Comparison of ENCODE assay signal across 18 cellular contexts in genomic region chr7:36430171-36430570, GRCh38.
"Had no signal": no experiment of that assay in that cellular context is flagged by ENCODE, and none has a peak within 500 bp of the region (broad histone marks: within the 10 kb centered on the region; RNA-seq: fewer than 3 reads in every experiment).

No MANE protein-coding gene starts in this region.

- H3K9ac ChIP-seq: parathyroid adenoma had no signal

- H3K36me3 ChIP-seq: brain microvascular endothelial cell, thyroid gland had no signal

- ATAC-seq: activated naive CD4-positive, alpha-beta T cell treated with anti-CD3 and anti-CD28 coated beads, Interleukin-2, amount 50 U/mL, for 72 hours; activated T-cell treated with anti-CD3 and anti-CD28 coated beads, Interleukin-2, amount 50 U/mL, for 72 hours; left lobe of liver; stimulated activated effector memory CD8-positive, alpha-beta T cell treated with anti-CD3 and anti-CD28 coated beads, Interleukin-12 subunit alpha, Interleukin-12 subunit beta, amount 100 ng/mL, for 72 hours; T-helper 17 cell; WTC11 had no signal

- DNase-seq: activated CD4-positive, alpha-beta T cell treated with anti-CD3 and anti-CD28 coated beads for 48 hours; activated CD8-positive, alpha-beta memory T cell treated with anti-CD3 and anti-CD28 coated beads, Interleukin-2, amount 50 U/mL, for 48 hours; activated gamma-delta T cell; activated T-cell treated with anti-CD3 and anti-CD28 coated beads, Interleukin-2, amount 50 U/mL, for 72 hours; amniotic stem cell; brain microvascular endothelial cell; cerebellar nuclear complex; dermis blood vessel endothelial cell; erythroblast; hippocampal formation; naive B cell; T-helper 17 cell; thyroid gland had no signal

- H3K4me1 ChIP-seq: parathyroid adenoma, thyroid gland had no signal

- H3K27me3 ChIP-seq: brain microvascular endothelial cell, thyroid gland had no signal

- H3K9me3 ChIP-seq: thyroid gland had no signal

- H3K27ac ChIP-seq: brain microvascular endothelial cell, parathyroid adenoma, thyroid gland had no signal

- H3K4me3 ChIP-seq: thyroid gland had no signal

- H2AFZ ChIP-seq: parathyroid adenoma had no signal
